ENCODE assay signal across 20 cellular contexts in the genomic region with DNA sequence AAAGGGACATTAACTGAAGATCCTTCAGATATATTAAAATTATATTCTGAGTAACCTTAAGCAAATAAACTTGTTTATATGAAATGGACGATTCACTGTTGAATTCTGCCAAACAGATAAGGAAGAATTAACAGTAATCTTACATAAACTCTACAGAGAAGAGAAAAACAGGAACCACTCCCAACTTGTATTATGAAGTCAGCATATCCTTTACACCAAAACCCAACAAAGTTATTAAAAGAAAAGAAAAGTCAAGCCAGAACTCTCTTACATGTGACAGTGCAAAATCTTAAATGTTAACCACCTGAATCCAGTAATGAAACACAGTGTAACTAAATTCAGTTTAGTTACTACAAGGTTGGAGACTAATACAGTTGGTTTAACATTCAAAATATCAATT.
DNase-seq lines count a peak whose midpoint lies in the region; ATAC-seq, FAIRE-seq and TF ChIP-seq lines count a peak whose summit lies in the region.
"Had no signal": no experiment of that assay in that cellular context is flagged by ENCODE, and none has a peak within 500 bp of the region (broad histone marks: within the 10 kb centered on the region; RNA-seq: fewer than 3 reads in every experiment).

No MANE protein-coding gene starts in this region.

- H3K36me3 ChIP-seq in GM23248 (ENCODE audit: low read depth): no peaks in the 10 kb centered on the region

- FAIRE-seq in GM12891 (lab: Jason Lieb, UNC): no peak
- FAIRE-seq: islet of Langerhans had no signal

- H3K79me2 ChIP-seq in GM23248 (ENCODE audit: insufficient read depth): no peaks in the 10 kb centered on the region

- no peak overlapping the region for H3K4me2 ChIP-seq in GM23248 (ENCODE audit: unreplicated experiment)

- no peaks in the 10 kb centered on the region for H3K9me3 ChIP-seq in GM23248 (ENCODE audit: low read depth)

- H3K9ac ChIP-seq in GM23248: no peak overlapping the region

- DNase-seq in GM12891 (ENCODE audit: insufficient read length, low spot score) (no peak), NOMO-1 treated with DMSO at 0.1 percent for 48 hours (lab: John Stamatoyannopoulos, UW; ENCODE audit: unreplicated experiment) (peak; percentile 71), iris pigment epithelial cell (ENCODE audit: low read depth) (peak; percentile 44), head of caudate nucleus (no peak), GM23248 (no peak), NCI-H1436 (lab: John Stamatoyannopoulos, UW) (no peak)
- DNase-seq: activated CD4-positive, alpha-beta T cell treated with anti-CD3 and anti-CD28 coated beads, Interleukin-2, amount 50 U/mL, for 4 hours; activated naive CD4-positive, alpha-beta T cell treated with Interleukin-2 at 50 U/mL for 16 hours; anterior cingulate cortex; effector CD4-positive, alpha-beta T cell; H7; KG1; mesenchymal stem cell; NCI-H1417 treated with DMSO at 0.1 percent for 48 hours; NCI-H2171; NCI-H82; stimulated activated CD4-positive, alpha-beta T cell treated with anti-CD3 and anti-CD28 coated beads, Interleukin-4, amount 100 ng/mL, for 1 hour; SW 1271 had no signal

- no peaks in the 10 kb centered on the region for H3F3A ChIP-seq in GM23248 (ENCODE audit: insufficient read depth)

- no peak overlapping the region for H2AFZ ChIP-seq in GM23248

- no peaks in the 10 kb centered on the region for H4K20me1 ChIP-seq in GM23248 (ENCODE audit: insufficient read depth)

- H3K27ac ChIP-seq in GM23248: no peak overlapping the region

- TF ChIP-seq POLR2A in GM12891 (IDR thresholded peaks at IDR 0.05; ENCODE audit: low read depth, low read length): no peak

- no peak overlapping the region for H3K4me3 ChIP-seq in GM23248

- no peaks in the 10 kb centered on the region for H3K4me1 ChIP-seq in GM23248 (ENCODE audit: insufficient read depth)

- H3K27me3 ChIP-seq in GM23248 (replicated peaks; ENCODE audit: insufficient read depth): peaks cover 23% of the 10 kb centered on the region

- in situ Hi-C loops in GM23248 (cut with MboI): no loop called here

- H3K9me2 ChIP-seq in GM23248 (ENCODE audit: insufficient read depth): no peaks in the 10 kb centered on the region

- WGBS in GM23248 (ENCODE audit: low coverage in 1 of 2, low lambda C conversion rate in 2 of 2, missing lambda C conversion rate in 2 of 2), 2 experiments: 5 to 13% methylated on average over 1 of the region's 1 CpG

- peak; percentile 51 for ATAC-seq in GM21529 (IDR thresholded peaks at IDR 0.05; ENCODE audit: unreplicated experiment)

- intact Hi-C loops in head of caudate nucleus (cut with DNase I): no loop called here

TF ChIP-seq in GM12891, 5 proteins besides CTCF, POLR2A, EP300 and RAD21:
- TF ChIP-seq TAF1 (IDR thresholded peaks at IDR 0.05; ENCODE audit: low read depth, low read length): no peak
- TF ChIP-seq POU2F2 (IDR thresholded peaks at IDR 0.05; ENCODE audit: low read depth, low read length): no peak
- TF ChIP-seq POLR2AphosphoS5 (IDR thresholded peaks at IDR 0.05; ENCODE audit: low read depth, low read length): no peak
- peak; percentile 15; the same call in 1 of the 2 replicates for TF ChIP-seq SPI1 (IDR thresholded peaks at IDR 0.05; ENCODE audit: low read depth, low read length)

Comparison
In these comparisons a context has a peak if more than half of its experiments do, and no peak if none do; other contexts are left out.
1. DNase-seq: peak in NOMO-1 treated with DMSO at 0.1 percent for 48 hours (single experiment) and iris pigment epithelial cell (single experiment); none in GM12891 (single experiment), head of caudate nucleus (0 of 42), GM23248 (single experiment) and NCI-H1436 (single experiment).